ENCODE assay signal across 14 cellular contexts in genomic region chr17:75602644-75603043, GRCh38. TPM values are rescaled to one million over a fixed set of nuclear protein-coding genes. Genes with fewer than 3 reads are reported as not detected.
"Had no signal": no experiment of that assay in that cellular context is flagged by ENCODE, and none has a peak within 500 bp of the region (broad histone marks: within the 10 kb centered on the region; RNA-seq: fewer than 3 reads in every experiment).

No MANE protein-coding gene starts in this region.

- ATAC-seq: activated naive CD8-positive, alpha-beta T cell treated with anti-CD3 and anti-CD28 coated beads, Interleukin-2, amount 50 U/mL, for 24 hours; pancreas; WTC11 had no signal

- H3K9me3 Mint-ChIP-seq: activated naive CD8-positive, alpha-beta T cell treated with anti-CD3 and anti-CD28 coated beads, Interleukin-2, amount 50 U/mL, for 24 hours; activated T-helper 1 cell treated with anti-CD3 and anti-CD28 coated beads, Interleukin-12 subunit alpha, Interleukin-12 subunit beta, Interleukin-2, Interleukin-4 antibody, amounts not matched to agents 30 ng/mL and 10 ng/mL and 1 ng/mL, durations not matched to agents 14 hours and 24 hours and 36 hours; neural crest cell; WTC11 had no signal

- H3K27me3 Mint-ChIP-seq: activated naive CD8-positive, alpha-beta T cell treated with anti-CD3 and anti-CD28 coated beads, Interleukin-2, amount 50 U/mL, for 24 hours had no signal

- H3K4me3 ChIP-seq: cardiac muscle cell, heart right ventricle, left ventricle myocardium inferior, pancreas, spleen had no signal

- H3K9me3 ChIP-seq: heart right ventricle, left ventricle myocardium inferior, pancreas, spleen had no signal

- H3K27ac ChIP-seq: cardiac muscle cell, heart right ventricle, left ventricle myocardium inferior, pancreas had no signal

- H3K36me3 Mint-ChIP-seq: WTC11 had no signal

- H3K4me1 ChIP-seq: pancreas had no signal

- H3K4me3 Mint-ChIP-seq: activated naive CD8-positive, alpha-beta T cell treated with anti-CD3 and anti-CD28 coated beads, Interleukin-2, amount 50 U/mL, for 24 hours; activated T-helper 1 cell treated with anti-CD3 and anti-CD28 coated beads, Interleukin-12 subunit alpha, Interleukin-12 subunit beta, Interleukin-2, Interleukin-4 antibody, amounts not matched to agents 30 ng/mL and 10 ng/mL and 1 ng/mL, durations not matched to agents 14 hours and 24 hours and 36 hours; neural crest cell; WTC11 had no signal

- H3K27ac Mint-ChIP-seq: activated naive CD8-positive, alpha-beta T cell treated with anti-CD3 and anti-CD28 coated beads, Interleukin-2, amount 50 U/mL, for 24 hours; activated T-helper 1 cell treated with anti-CD3 and anti-CD28 coated beads, Interleukin-12 subunit alpha, Interleukin-12 subunit beta, Interleukin-2, Interleukin-4 antibody, amounts not matched to agents 30 ng/mL and 10 ng/mL and 1 ng/mL, durations not matched to agents 14 hours and 24 hours and 36 hours; WTC11 had no signal

- H3K36me3 ChIP-seq: cardiac muscle cell, pancreas had no signal

- DNase-seq: activated CD4-positive, alpha-beta T cell treated with anti-CD3 and anti-CD28 coated beads for 48 hours; activated naive CD4-positive, alpha-beta T cell treated with Interleukin-2 at 50 U/mL for 16 hours; activated naive CD8-positive, alpha-beta T cell treated with anti-CD3 and anti-CD28 coated beads, Interleukin-2, amount 50 U/mL, for 24 hours; heart right ventricle; islet precursor cell; left ventricle myocardium inferior; spleen; stimulated activated CD4-positive, alpha-beta T cell treated with anti-CD3 and anti-CD28 coated beads, Interleukin-2, amount 100 ng/mL, for 24 hours; stimulated activated naive CD4-positive, alpha-beta T cell had no signal

- H3K27me3 ChIP-seq: cardiac muscle cell, heart right ventricle, pancreas, spleen had no signal

- H3K4me1 Mint-ChIP-seq: activated naive CD8-positive, alpha-beta T cell treated with anti-CD3 and anti-CD28 coated beads, Interleukin-2, amount 50 U/mL, for 24 hours; neural crest cell; WTC11 had no signal

RNA-seq across cellular contexts. Expression of gene SMIM5, which starts 30.6 kb away (rescaled TPM):
- total RNA-seq: activated T-helper 1 cell treated with anti-CD3 and anti-CD28 coated beads, Interleukin-12 subunit alpha, Interleukin-12 subunit beta, Interleukin-2, Interleukin-4 antibody, amounts not matched to agents 30 ng/mL and 10 ng/mL and 1 ng/mL, durations not matched to agents 14 hours and 24 hours and 36 hours; neural crest cell; WTC11 had no signal
